1 cellular context compared by ENCODE assay signal in genomic region chr10:3902054-3902808, GRCh38.
TF ChIP-seq lines count a peak whose summit lies in the region.

No MANE protein-coding gene starts in this region.

TF ChIP-seq in K562, 482 proteins besides CTCF, POLR2A, EP300 and RAD21 (continued from another document):
- TF ChIP-seq PREB (CRISPR knock-in tag; IDR thresholded peaks at IDR 0.05) (no peak), CEBPG (CRISPR knock-in tag; IDR thresholded peaks at IDR 0.05) (no peak), CEBPG (tag; conservative IDR thresholded peaks at IDR 0.05 in 1 of 2, IDR thresholded peaks at IDR 0.05 in 1 of 2) (peak in 1 of 2 experiments; percentile 40; a peak in 2 of 4 replicates), SP1 (CRISPR knock-in tag; IDR thresholded peaks at IDR 0.05) (no peak), PHF8 (IDR thresholded peaks at IDR 0.05; ENCODE audit: borderline replicate concordance, low read length) (no peak), ETV6 (IDR thresholded peaks at IDR 0.05; ENCODE audit: borderline replicate concordance in 1 of 2, low read depth in 2 of 2, low read length in 1 of 2) (no peak), ETV6 (CRISPR knock-in tag; IDR thresholded peaks at IDR 0.05; ENCODE audit: borderline replicate concordance) (no peak), PHB (CRISPR knock-in tag; IDR thresholded peaks at IDR 0.05) (no peak), SNAPC5 (CRISPR knock-in tag; IDR thresholded peaks at IDR 0.05) (no peak), TOE1 (IDR thresholded peaks at IDR 0.05; ENCODE audit: borderline replicate concordance) (no peak), TOE1 (CRISPR knock-in tag; IDR thresholded peaks at IDR 0.05; ENCODE audit: borderline replicate concordance, low read depth) (no peak), MCM2 (IDR thresholded peaks at IDR 0.05; ENCODE audit: low read depth) (no peak), ZBTB7A (IDR thresholded peaks at IDR 0.05; ENCODE audit: borderline replicate concordance, control insufficient read depth, low read depth, low read length) (no peak), SRSF3 (IDR thresholded peaks at IDR 0.05; ENCODE audit: insufficient read depth, low read length) (no peak)
- TF ChIP-seq, protein P1, sequence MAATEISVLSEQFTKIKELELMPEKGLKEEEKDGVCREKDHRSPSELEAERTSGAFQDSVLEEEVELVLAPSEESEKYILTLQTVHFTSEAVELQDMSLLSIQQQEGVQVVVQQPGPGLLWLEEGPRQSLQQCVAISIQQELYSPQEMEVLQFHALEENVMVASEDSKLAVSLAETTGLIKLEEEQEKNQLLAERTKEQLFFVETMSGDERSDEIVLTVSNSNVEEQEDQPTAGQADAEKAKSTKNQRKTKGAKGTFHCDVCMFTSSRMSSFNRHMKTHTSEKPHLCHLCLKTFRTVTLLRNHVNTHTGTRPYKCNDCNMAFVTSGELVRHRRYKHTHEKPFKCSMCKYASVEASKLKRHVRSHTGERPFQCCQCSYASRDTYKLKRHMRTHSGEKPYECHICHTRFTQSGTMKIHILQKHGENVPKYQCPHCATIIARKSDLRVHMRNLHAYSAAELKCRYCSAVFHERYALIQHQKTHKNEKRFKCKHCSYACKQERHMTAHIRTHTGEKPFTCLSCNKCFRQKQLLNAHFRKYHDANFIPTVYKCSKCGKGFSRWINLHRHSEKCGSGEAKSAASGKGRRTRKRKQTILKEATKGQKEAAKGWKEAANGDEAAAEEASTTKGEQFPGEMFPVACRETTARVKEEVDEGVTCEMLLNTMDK (IDR thresholded peaks at IDR 0.05; ENCODE audit: borderline replicate concordance, insufficient read depth, low read depth, low read length, poor library complexity, severe bottlenecking) = no peak
- TF ChIP-seq, protein P2, sequence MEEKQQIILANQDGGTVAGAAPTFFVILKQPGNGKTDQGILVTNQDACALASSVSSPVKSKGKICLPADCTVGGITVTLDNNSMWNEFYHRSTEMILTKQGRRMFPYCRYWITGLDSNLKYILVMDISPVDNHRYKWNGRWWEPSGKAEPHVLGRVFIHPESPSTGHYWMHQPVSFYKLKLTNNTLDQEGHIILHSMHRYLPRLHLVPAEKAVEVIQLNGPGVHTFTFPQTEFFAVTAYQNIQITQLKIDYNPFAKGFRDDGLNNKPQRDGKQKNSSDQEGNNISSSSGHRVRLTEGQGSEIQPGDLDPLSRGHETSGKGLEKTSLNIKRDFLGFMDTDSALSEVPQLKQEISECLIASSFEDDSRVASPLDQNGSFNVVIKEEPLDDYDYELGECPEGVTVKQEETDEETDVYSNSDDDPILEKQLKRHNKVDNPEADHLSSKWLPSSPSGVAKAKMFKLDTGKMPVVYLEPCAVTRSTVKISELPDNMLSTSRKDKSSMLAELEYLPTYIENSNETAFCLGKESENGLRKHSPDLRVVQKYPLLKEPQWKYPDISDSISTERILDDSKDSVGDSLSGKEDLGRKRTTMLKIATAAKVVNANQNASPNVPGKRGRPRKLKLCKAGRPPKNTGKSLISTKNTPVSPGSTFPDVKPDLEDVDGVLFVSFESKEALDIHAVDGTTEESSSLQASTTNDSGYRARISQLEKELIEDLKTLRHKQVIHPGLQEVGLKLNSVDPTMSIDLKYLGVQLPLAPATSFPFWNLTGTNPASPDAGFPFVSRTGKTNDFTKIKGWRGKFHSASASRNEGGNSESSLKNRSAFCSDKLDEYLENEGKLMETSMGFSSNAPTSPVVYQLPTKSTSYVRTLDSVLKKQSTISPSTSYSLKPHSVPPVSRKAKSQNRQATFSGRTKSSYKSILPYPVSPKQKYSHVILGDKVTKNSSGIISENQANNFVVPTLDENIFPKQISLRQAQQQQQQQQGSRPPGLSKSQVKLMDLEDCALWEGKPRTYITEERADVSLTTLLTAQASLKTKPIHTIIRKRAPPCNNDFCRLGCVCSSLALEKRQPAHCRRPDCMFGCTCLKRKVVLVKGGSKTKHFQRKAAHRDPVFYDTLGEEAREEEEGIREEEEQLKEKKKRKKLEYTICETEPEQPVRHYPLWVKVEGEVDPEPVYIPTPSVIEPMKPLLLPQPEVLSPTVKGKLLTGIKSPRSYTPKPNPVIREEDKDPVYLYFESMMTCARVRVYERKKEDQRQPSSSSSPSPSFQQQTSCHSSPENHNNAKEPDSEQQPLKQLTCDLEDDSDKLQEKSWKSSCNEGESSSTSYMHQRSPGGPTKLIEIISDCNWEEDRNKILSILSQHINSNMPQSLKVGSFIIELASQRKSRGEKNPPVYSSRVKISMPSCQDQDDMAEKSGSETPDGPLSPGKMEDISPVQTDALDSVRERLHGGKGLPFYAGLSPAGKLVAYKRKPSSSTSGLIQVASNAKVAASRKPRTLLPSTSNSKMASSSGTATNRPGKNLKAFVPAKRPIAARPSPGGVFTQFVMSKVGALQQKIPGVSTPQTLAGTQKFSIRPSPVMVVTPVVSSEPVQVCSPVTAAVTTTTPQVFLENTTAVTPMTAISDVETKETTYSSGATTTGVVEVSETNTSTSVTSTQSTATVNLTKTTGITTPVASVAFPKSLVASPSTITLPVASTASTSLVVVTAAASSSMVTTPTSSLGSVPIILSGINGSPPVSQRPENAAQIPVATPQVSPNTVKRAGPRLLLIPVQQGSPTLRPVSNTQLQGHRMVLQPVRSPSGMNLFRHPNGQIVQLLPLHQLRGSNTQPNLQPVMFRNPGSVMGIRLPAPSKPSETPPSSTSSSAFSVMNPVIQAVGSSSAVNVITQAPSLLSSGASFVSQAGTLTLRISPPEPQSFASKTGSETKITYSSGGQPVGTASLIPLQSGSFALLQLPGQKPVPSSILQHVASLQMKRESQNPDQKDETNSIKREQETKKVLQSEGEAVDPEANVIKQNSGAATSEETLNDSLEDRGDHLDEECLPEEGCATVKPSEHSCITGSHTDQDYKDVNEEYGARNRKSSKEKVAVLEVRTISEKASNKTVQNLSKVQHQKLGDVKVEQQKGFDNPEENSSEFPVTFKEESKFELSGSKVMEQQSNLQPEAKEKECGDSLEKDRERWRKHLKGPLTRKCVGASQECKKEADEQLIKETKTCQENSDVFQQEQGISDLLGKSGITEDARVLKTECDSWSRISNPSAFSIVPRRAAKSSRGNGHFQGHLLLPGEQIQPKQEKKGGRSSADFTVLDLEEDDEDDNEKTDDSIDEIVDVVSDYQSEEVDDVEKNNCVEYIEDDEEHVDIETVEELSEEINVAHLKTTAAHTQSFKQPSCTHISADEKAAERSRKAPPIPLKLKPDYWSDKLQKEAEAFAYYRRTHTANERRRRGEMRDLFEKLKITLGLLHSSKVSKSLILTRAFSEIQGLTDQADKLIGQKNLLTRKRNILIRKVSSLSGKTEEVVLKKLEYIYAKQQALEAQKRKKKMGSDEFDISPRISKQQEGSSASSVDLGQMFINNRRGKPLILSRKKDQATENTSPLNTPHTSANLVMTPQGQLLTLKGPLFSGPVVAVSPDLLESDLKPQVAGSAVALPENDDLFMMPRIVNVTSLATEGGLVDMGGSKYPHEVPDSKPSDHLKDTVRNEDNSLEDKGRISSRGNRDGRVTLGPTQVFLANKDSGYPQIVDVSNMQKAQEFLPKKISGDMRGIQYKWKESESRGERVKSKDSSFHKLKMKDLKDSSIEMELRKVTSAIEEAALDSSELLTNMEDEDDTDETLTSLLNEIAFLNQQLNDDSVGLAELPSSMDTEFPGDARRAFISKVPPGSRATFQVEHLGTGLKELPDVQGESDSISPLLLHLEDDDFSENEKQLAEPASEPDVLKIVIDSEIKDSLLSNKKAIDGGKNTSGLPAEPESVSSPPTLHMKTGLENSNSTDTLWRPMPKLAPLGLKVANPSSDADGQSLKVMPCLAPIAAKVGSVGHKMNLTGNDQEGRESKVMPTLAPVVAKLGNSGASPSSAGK (IDR thresholded peaks at IDR 0.05) = no peak
